Comparison of ENCODE assay signal across 1 cellular context in the genomic region with DNA sequence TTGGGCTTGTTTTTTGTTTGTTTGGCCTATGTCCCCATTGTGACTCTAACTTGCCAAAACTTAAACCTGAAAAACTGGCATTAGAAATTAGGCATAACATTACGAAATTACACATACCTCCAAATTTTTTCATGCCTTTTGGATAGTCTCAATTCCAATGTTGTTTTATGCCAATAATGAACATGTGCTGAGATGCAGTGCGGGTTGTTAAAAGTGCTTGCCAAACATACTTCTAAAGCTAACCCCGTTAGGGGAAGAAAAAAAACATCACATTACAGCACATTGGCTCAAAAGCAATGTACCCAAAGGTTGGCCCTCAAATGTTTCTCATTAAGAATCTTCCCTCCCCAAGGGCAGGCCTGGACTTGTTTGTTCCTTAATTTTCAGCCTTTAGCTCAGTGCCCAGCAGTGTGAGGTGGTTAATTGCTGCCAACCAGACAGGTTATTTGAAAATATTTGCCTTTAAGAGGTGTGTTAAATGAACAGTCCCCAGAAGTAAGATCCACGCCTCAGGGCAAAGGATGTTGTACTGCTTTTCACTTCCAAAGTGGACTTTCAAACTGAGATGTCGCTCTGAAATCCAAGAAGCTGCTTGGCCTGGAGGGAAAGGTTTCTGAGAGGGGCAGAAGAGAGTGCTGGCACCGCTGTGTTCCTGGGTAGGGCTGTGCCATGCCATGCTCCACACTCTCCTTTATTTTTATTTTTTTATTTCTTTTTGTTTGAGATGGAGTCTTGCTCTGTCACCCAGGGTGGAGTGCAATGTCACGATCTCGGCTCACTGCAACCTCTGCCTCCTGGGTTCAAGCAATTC.
TF ChIP-seq lines count a peak whose summit lies in the region.

No MANE protein-coding gene starts in this region.

TF ChIP-seq in H1, 55 proteins besides CTCF, POLR2A, EP300 and RAD21:
- TF ChIP-seq, protein P1, sequence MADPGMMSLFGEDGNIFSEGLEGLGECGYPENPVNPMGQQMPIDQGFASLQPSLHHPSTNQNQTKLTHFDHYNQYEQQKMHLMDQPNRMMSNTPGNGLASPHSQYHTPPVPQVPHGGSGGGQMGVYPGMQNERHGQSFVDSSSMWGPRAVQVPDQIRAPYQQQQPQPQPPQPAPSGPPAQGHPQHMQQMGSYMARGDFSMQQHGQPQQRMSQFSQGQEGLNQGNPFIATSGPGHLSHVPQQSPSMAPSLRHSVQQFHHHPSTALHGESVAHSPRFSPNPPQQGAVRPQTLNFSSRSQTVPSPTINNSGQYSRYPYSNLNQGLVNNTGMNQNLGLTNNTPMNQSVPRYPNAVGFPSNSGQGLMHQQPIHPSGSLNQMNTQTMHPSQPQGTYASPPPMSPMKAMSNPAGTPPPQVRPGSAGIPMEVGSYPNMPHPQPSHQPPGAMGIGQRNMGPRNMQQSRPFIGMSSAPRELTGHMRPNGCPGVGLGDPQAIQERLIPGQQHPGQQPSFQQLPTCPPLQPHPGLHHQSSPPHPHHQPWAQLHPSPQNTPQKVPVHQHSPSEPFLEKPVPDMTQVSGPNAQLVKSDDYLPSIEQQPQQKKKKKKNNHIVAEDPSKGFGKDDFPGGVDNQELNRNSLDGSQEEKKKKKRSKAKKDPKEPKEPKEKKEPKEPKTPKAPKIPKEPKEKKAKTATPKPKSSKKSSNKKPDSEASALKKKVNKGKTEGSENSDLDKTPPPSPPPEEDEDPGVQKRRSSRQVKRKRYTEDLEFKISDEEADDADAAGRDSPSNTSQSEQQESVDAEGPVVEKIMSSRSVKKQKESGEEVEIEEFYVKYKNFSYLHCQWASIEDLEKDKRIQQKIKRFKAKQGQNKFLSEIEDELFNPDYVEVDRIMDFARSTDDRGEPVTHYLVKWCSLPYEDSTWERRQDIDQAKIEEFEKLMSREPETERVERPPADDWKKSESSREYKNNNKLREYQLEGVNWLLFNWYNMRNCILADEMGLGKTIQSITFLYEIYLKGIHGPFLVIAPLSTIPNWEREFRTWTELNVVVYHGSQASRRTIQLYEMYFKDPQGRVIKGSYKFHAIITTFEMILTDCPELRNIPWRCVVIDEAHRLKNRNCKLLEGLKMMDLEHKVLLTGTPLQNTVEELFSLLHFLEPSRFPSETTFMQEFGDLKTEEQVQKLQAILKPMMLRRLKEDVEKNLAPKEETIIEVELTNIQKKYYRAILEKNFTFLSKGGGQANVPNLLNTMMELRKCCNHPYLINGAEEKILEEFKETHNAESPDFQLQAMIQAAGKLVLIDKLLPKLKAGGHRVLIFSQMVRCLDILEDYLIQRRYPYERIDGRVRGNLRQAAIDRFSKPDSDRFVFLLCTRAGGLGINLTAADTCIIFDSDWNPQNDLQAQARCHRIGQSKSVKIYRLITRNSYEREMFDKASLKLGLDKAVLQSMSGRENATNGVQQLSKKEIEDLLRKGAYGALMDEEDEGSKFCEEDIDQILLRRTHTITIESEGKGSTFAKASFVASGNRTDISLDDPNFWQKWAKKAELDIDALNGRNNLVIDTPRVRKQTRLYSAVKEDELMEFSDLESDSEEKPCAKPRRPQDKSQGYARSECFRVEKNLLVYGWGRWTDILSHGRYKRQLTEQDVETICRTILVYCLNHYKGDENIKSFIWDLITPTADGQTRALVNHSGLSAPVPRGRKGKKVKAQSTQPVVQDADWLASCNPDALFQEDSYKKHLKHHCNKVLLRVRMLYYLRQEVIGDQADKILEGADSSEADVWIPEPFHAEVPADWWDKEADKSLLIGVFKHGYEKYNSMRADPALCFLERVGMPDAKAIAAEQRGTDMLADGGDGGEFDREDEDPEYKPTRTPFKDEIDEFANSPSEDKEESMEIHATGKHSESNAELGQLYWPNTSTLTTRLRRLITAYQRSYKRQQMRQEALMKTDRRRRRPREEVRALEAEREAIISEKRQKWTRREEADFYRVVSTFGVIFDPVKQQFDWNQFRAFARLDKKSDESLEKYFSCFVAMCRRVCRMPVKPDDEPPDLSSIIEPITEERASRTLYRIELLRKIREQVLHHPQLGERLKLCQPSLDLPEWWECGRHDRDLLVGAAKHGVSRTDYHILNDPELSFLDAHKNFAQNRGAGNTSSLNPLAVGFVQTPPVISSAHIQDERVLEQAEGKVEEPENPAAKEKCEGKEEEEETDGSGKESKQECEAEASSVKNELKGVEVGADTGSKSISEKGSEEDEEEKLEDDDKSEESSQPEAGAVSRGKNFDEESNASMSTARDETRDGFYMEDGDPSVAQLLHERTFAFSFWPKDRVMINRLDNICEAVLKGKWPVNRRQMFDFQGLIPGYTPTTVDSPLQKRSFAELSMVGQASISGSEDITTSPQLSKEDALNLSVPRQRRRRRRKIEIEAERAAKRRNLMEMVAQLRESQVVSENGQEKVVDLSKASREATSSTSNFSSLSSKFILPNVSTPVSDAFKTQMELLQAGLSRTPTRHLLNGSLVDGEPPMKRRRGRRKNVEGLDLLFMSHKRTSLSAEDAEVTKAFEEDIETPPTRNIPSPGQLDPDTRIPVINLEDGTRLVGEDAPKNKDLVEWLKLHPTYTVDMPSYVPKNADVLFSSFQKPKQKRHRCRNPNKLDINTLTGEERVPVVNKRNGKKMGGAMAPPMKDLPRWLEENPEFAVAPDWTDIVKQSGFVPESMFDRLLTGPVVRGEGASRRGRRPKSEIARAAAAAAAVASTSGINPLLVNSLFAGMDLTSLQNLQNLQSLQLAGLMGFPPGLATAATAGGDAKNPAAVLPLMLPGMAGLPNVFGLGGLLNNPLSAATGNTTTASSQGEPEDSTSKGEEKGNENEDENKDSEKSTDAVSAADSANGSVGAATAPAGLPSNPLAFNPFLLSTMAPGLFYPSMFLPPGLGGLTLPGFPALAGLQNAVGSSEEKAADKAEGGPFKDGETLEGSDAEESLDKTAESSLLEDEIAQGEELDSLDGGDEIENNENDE (IDR thresholded peaks at IDR 0.05; ENCODE audit: insufficient replicate concordance, low read length) = no peak
- TF ChIP-seq BRCA1 (IDR thresholded peaks at IDR 0.05; ENCODE audit: low read depth, low read length) (no peak), SP1 (IDR thresholded peaks at IDR 0.05; ENCODE audit: low read depth, low read length) (no peak), SRF (IDR thresholded peaks at IDR 0.05; ENCODE audit: low read depth, low read length) (no peak), EZH2 (IDR thresholded peaks at IDR 0.05; ENCODE audit: low read depth, low read length, severe bottlenecking) (no peak), SAP30 (IDR thresholded peaks at IDR 0.05; ENCODE audit: insufficient read depth, insufficient replicate concordance, low read length) (no peak)
